ENCODE assay signal across 25 cellular contexts in genomic region chr19:4112367-4112766, GRCh38. TPM values are rescaled to one million over a fixed set of nuclear protein-coding genes. Genes with fewer than 3 reads are reported as not detected.
"Had no signal": no experiment of that assay in that cellular context is flagged by ENCODE, and none has a peak within 500 bp of the region (broad histone marks: within the 10 kb centered on the region; RNA-seq: fewer than 3 reads in every experiment).

No MANE protein-coding gene starts in this region.

- H3K4me1 ChIP-seq: breast epithelium, gastroesophageal sphincter had no signal

- H3K9me3 Mint-ChIP-seq: activated naive CD8-positive, alpha-beta T cell treated with anti-CD3 and anti-CD28 coated beads for 36 hours; activated T-cell treated with anti-CD3 and anti-CD28 coated beads, Interleukin-2, amount 50 U/mL, for 72 hours; endodermal cell; memory B cell; naive thymus-derived CD8-positive, alpha-beta T cell; T-helper 1 cell treated with Interleukin-12 subunit alpha and Interleukin-12 subunit beta and Interleukin-4 antibody, amounts not matched to agents 30 μg/mL and 1 μg/mL, for 36 hours had no signal

- H3K9me3 ChIP-seq: breast epithelium, gastroesophageal sphincter, heart right ventricle, right atrium auricular region, stomach, thoracic aorta had no signal

- H3K4me1 Mint-ChIP-seq: endodermal cell had no signal

- DNase-seq: activated CD4-positive, alpha-beta T cell treated with anti-CD3 and anti-CD28 coated beads for 4 hours; activated CD8-positive, alpha-beta memory T cell treated with anti-CD3 and anti-CD28 coated beads, Interleukin-2, amount 50 U/mL, for 48 hours; activated gamma-delta T cell; activated naive CD8-positive, alpha-beta T cell treated with anti-CD3 and anti-CD28 coated beads for 36 hours; activated T-cell treated with anti-CD3 and anti-CD28 coated beads, Interleukin-2, amount 50 U/mL, for 72 hours; anterior cingulate cortex; dermis blood vessel endothelial cell; endodermal cell; heart right ventricle; naive thymus-derived CD8-positive, alpha-beta T cell; nucleus accumbens; posterior cingulate gyrus; small intestine; stimulated activated CD4-positive, alpha-beta T cell treated with anti-CD3 and anti-CD28 coated beads, Interleukin-4, amount 100 ng/mL, for 24 hours; stomach had no signal

- H3K27me3 Mint-ChIP-seq: activated naive CD8-positive, alpha-beta T cell treated with anti-CD3 and anti-CD28 coated beads for 36 hours; memory B cell; naive thymus-derived CD8-positive, alpha-beta T cell had no signal

- H3K4me3 Mint-ChIP-seq: activated naive CD8-positive, alpha-beta T cell treated with anti-CD3 and anti-CD28 coated beads for 36 hours; activated T-cell treated with anti-CD3 and anti-CD28 coated beads, Interleukin-2, amount 50 U/mL, for 72 hours; endodermal cell; memory B cell; T-helper 1 cell treated with Interleukin-12 subunit alpha and Interleukin-12 subunit beta and Interleukin-4 antibody, amounts not matched to agents 30 μg/mL and 1 μg/mL, for 36 hours had no signal

- H3K4me3 ChIP-seq: breast epithelium, gastroesophageal sphincter, heart right ventricle, right atrium auricular region, stomach, thoracic aorta had no signal

- H3K27ac ChIP-seq: breast epithelium, stomach, thoracic aorta had no signal

- ATAC-seq: activated T-cell treated with anti-CD3 and anti-CD28 coated beads, Interleukin-2, amount 50 U/mL, for 72 hours; gastroesophageal sphincter; heart right ventricle; left lobe of liver; naive thymus-derived CD8-positive, alpha-beta T cell had no signal

- H3K36me3 ChIP-seq: breast epithelium had no signal

- H3K27ac Mint-ChIP-seq: activated naive CD8-positive, alpha-beta T cell treated with anti-CD3 and anti-CD28 coated beads for 36 hours; activated T-cell treated with anti-CD3 and anti-CD28 coated beads, Interleukin-2, amount 50 U/mL, for 72 hours; memory B cell; T-helper 1 cell treated with Interleukin-12 subunit alpha and Interleukin-12 subunit beta and Interleukin-4 antibody, amounts not matched to agents 30 μg/mL and 1 μg/mL, for 36 hours had no signal

- H3K27me3 ChIP-seq: breast epithelium, gastroesophageal sphincter, heart right ventricle, right atrium auricular region, stomach had no signal

RNA-seq across cellular contexts. Expression of gene CREB3L3, which starts 41.1 kb away (rescaled TPM):
- total RNA-seq: activated naive CD8-positive, alpha-beta T cell treated with anti-CD3 and anti-CD28 coated beads for 36 hours; breast epithelium; chondrocyte; dermis blood vessel endothelial cell; epithelial cell of proximal tubule; gastroesophageal sphincter; heart right ventricle; naive thymus-derived CD8-positive, alpha-beta T cell; right atrium auricular region; thoracic aorta; urinary bladder had no signal
- polyA plus RNA-seq: naive thymus-derived CD8-positive, alpha-beta T cell had no signal
